In the genomic region with DNA sequence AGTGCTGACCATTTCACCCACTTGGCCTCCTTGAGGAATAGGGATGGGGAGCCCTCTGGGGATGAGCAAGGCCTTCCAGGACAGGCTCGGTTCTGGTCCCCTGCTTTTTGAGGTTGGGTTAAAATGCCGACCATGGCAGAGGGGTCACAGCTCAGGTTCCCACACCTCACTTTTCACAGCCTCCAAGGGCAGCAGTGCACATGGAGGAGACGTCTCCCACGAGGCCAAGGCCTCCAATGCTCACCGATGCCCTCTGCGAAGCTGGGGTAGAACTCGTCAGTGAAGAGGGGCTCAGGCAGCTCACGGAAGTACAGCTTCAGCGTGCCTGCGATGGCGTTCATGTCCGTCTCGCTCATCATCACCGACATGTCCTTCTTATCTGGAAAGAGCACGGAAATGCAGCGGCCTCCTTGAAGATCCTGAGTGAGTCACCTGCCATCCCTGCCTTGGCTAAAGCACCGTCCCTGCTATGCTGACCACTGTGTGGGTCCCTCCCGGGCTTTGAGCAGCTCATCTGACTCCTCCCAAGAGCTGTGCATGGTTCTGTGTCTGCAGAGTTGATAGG, we compare ENCODE assay signal across 1 cellular context. TPM values are rescaled to one million over a fixed set of nuclear protein-coding genes. Genes with fewer than 3 reads are reported as not detected.
"Had no signal": no experiment of that assay in that cellular context is flagged by ENCODE, and none has a peak within 500 bp of the region (broad histone marks: within the 10 kb centered on the region; RNA-seq: fewer than 3 reads in every experiment).

No MANE protein-coding gene starts in this region.

RNA-seq across cellular contexts. Expression of gene GGT5, which starts 17.4 kb away (rescaled TPM):
- total RNA-seq: activated CD4-positive, alpha-beta memory T cell treated with anti-CD3 and anti-CD28 coated beads for 36 hours had no signal
